In the genomic region with DNA sequence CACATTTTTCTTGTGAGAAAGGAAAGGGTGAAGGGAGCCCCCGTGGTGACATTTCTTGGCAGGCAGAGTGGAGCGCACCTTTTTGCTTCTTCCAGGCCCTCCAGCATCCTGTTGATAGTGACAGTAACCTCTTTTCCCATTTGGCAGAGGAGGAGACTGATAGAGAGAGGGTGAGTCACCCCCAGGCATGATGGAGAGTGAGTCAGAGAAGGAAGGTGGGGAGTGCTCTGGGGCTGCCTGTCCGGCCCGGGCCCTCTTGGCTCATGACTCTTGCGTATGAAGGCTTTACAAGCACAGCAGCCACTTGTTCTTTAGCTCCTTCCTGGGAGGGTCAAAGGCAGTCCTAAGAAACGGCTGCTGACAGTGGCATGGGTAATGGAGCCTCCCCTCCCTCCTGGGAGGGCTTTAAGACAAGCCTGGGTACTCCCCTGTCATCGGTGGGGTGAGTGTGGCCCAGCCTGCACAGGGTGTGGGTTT, we compare ENCODE assay signal across 11 cellular contexts. TPM values are rescaled to one million over a fixed set of nuclear protein-coding genes. Genes with fewer than 3 reads are reported as not detected.
DNase-seq lines count a peak whose midpoint lies in the region; ATAC-seq, FAIRE-seq and TF ChIP-seq lines count a peak whose summit lies in the region.
"Had no signal": no experiment of that assay in that cellular context is flagged by ENCODE, and none has a peak within 500 bp of the region (broad histone marks: within the 10 kb centered on the region; RNA-seq: fewer than 3 reads in every experiment).

No MANE protein-coding gene starts in this region.

- no peaks in the 10 kb centered on the region for H3K36me3 Mint-ChIP-seq in naive thymus-derived CD8-positive, alpha-beta T cell
- no peaks in the 10 kb centered on the region for H3K36me3 Mint-ChIP-seq in activated T-cell treated with anti-CD3 and anti-CD28 coated beads, Interleukin-2, amount 50 U/mL, for 24 hours (ENCODE audit: low read depth)

- no peaks in the 10 kb centered on the region for H3K9me3 Mint-ChIP-seq in naive thymus-derived CD8-positive, alpha-beta T cell
- no peaks in the 10 kb centered on the region for H3K9me3 Mint-ChIP-seq in activated T-cell treated with anti-CD3 and anti-CD28 coated beads, Interleukin-2, amount 50 U/mL, for 24 hours
- H3K9me3 Mint-ChIP-seq: nephron, type B pancreatic cell had no signal

- no peak overlapping the region for H3K27ac Mint-ChIP-seq in naive thymus-derived CD8-positive, alpha-beta T cell
- no peak overlapping the region for H3K27ac Mint-ChIP-seq in activated T-cell treated with anti-CD3 and anti-CD28 coated beads, Interleukin-2, amount 50 U/mL, for 24 hours
- H3K27ac Mint-ChIP-seq: type B pancreatic cell had no signal

- POLR2A ChIA-PET in endothelial cell of umbilical vein (lab: Charles Lee) = interaction anchor here (0.6 kb wide), 1 partner anchor 37 kb away, joined by 3 read pairs; no protein-coding TSS in a partner anchor
- POLR2A ChIA-PET in naive thymus-derived CD8-positive, alpha-beta T cell (lab: Charles Lee) = no interaction called here

- no peak overlapping the region for H3K4me3 Mint-ChIP-seq in naive thymus-derived CD8-positive, alpha-beta T cell
- H3K4me3 Mint-ChIP-seq in activated T-cell treated with anti-CD3 and anti-CD28 coated beads, Interleukin-2, amount 50 U/mL, for 24 hours = no peak overlapping the region
- H3K4me3 Mint-ChIP-seq: nephron, type B pancreatic cell had no signal

- no peaks in the 10 kb centered on the region for H4K20me1 ChIP-seq in endothelial cell of umbilical vein (replicated peaks; ENCODE audit: control insufficient read depth, extremely low read depth, insufficient read depth, low read length)

- H3K9me3 ChIP-seq in endothelial cell of umbilical vein (replicated peaks; ENCODE audit: control insufficient read depth, insufficient read depth, low read length) = no peaks in the 10 kb centered on the region
- no peaks in the 10 kb centered on the region for H3K9me3 ChIP-seq in ovary
- no peaks in the 10 kb centered on the region for H3K9me3 ChIP-seq in colonic mucosa

- H3K4me1 ChIP-seq in endothelial cell of umbilical vein (ENCODE audit: control insufficient read depth, extremely low read depth, insufficient read depth, low read length) (peaks cover 9% of the 10 kb centered on the region), ovary (ENCODE audit: insufficient read depth) (peaks cover 11% of the 10 kb centered on the region), colonic mucosa (no peaks in the 10 kb centered on the region)

- peaks cover 0 to 2% (median 0%) of the 10 kb centered on the region in 4 donors for H3K4me1 Mint-ChIP-seq in naive thymus-derived CD8-positive, alpha-beta T cell
- no peaks in the 10 kb centered on the region for H3K4me1 Mint-ChIP-seq in activated T-cell treated with anti-CD3 and anti-CD28 coated beads, Interleukin-2, amount 50 U/mL, for 24 hours (ENCODE audit: low read depth)

- H3K9ac ChIP-seq in endothelial cell of umbilical vein (replicated peaks; ENCODE audit: extremely low read depth, insufficient read depth, low read length) = no peak overlapping the region
- no peak overlapping the region for H3K9ac ChIP-seq in colonic mucosa (ENCODE audit: low read depth in 2 of 2, low read length in 2 of 2)

- H3K4me3 ChIP-seq in endothelial cell of umbilical vein (replicated peaks in 1 of 3; ENCODE audit: insufficient read depth in 1 of 3, low read depth in 1 of 3, low read length in 3 of 3) = no peak overlapping the region
- no peak overlapping the region for H3K4me3 ChIP-seq in ovary
- H3K4me3 ChIP-seq in colonic mucosa = no peak overlapping the region

- peak overlapping the region; percentile 81 for H2AFZ ChIP-seq in endothelial cell of umbilical vein (ENCODE audit: low read depth, low read length)

- H3K9me1 ChIP-seq in endothelial cell of umbilical vein (replicated peaks; ENCODE audit: control insufficient read depth, extremely low read depth, insufficient read depth, low read length) = no peaks in the 10 kb centered on the region

- no peak for TF ChIP-seq EP300 in ovary (IDR thresholded peaks at IDR 0.05)

- no peak overlapping the region for H3K4me2 ChIP-seq in endothelial cell of umbilical vein (ENCODE audit: insufficient read depth, low read length)

- dilution Hi-C loops in endothelial cell of umbilical vein (cut with MboI; ENCODE audit: extremely low pct_ligation_motif_present, low sequenced_read_pairs) = no loop called here

- WGBS in ovary, 3 donors = 18 to 22% (median 19%) methylated on average over 7 of the region's 7 CpGs

- intact Hi-C loops in endothelial cell of umbilical vein (cut with micrococcal nuclease) = no loop called here
- intact Hi-C loops in ovary (cut with DNase I) = no loop called here
- intact Hi-C loops in posterior cingulate gyrus (cut with DNase I) = no loop called here
- intact Hi-C loops in colonic mucosa (cut with DNase I) = no loop called here

- FAIRE-seq in endothelial cell of umbilical vein (lab: Jason Lieb, UNC) = peak; percentile 99

- H3K36me3 ChIP-seq in endothelial cell of umbilical vein (ENCODE audit: control insufficient read depth in 2 of 2, extremely low read depth in 1 of 2, insufficient read depth in 2 of 2, low read length in 2 of 2) = no peaks in the 10 kb centered on the region
- no peaks in the 10 kb centered on the region for H3K36me3 ChIP-seq in ovary
- H3K36me3 ChIP-seq in colonic mucosa = no peaks in the 10 kb centered on the region

- ATAC-seq in naive thymus-derived CD8-positive, alpha-beta T cell = no peak

- peaks cover 0 to 1% (median 0%) of the 10 kb centered on the region in 5 donors for H3K27me3 Mint-ChIP-seq in naive thymus-derived CD8-positive, alpha-beta T cell
- no peaks in the 10 kb centered on the region for H3K27me3 Mint-ChIP-seq in activated T-cell treated with anti-CD3 and anti-CD28 coated beads, Interleukin-2, amount 50 U/mL, for 24 hours
- H3K27me3 Mint-ChIP-seq: type B pancreatic cell had no signal

- DNase-seq in Daoy (ENCODE audit: low read depth) (peak; percentile 96), NCI-H226 (peak; percentile 84), endothelial cell of umbilical vein (ENCODE audit: low read depth, low spot score) (peak; percentile 94), ovary (peak; percentile 65 to 84 (median 75)), posterior cingulate gyrus (no peak), colonic mucosa (no peak)
- no peak for DNase-seq in naive thymus-derived CD8-positive, alpha-beta T cell
- DNase-seq in activated T-cell treated with anti-CD3 and anti-CD28 coated beads, Interleukin-2, amount 50 U/mL, for 24 hours = no peak
- DNase-seq: NCI-H1694 had no signal

- no TSS peak for BruUV-seq in endothelial cell of umbilical vein (replicated peaks; lab: Mats Ljungman, UMichigan)

- H3K27ac ChIP-seq in endothelial cell of umbilical vein (ENCODE audit: insufficient read depth, low read depth, low read length) = peak overlapping the region; percentile 61
- H3K27ac ChIP-seq in ovary = peak overlapping the region; percentile 53 to 71
- H3K27ac ChIP-seq in colonic mucosa = no peak overlapping the region

- TF ChIP-seq CTCF in endothelial cell of umbilical vein (IDR thresholded peaks at IDR 0.05; ENCODE audit: extremely low read depth in 1 of 2, insufficient read depth in 1 of 2, low read depth in 1 of 2, low read length in 2 of 2) = no peak
- TF ChIP-seq CTCF in ovary (IDR thresholded peaks at IDR 0.05) = no peak
- TF ChIP-seq CTCF in colonic mucosa (IDR thresholded peaks at IDR 0.05) = no peak

- CTCF ChIA-PET in endothelial cell of umbilical vein (lab: Charles Lee) = interaction anchor here (0.7 to 20.1 kb wide), 8 partner anchors 8 to 219 kb away, joined by 3 to 879 read pairs (median 6); a partner anchor contains a TSS

- no peak for TF ChIP-seq POLR2A in endothelial cell of umbilical vein (IDR thresholded peaks at IDR 0.05; ENCODE audit: low read depth, low read length)
- TF ChIP-seq POLR2A in ovary (IDR thresholded peaks at IDR 0.05) = no peak

- peaks cover 3% of the 10 kb centered on the region in 2 experiments for H3K27me3 ChIP-seq in endothelial cell of umbilical vein (ENCODE audit: control insufficient read depth in 2 of 2, insufficient read depth in 2 of 2, low read length in 2 of 2)
- H3K27me3 ChIP-seq in ovary = no peaks in the 10 kb centered on the region
- H3K27me3 ChIP-seq in colonic mucosa = no peaks in the 10 kb centered on the region

- H3K79me2 ChIP-seq in endothelial cell of umbilical vein (ENCODE audit: control insufficient read depth, insufficient read depth, low read length) = no peaks in the 10 kb centered on the region

RNA-seq across cellular contexts. Expression of a gene that starts 16.0 kb away (rescaled TPM):
- 0.63 and 0.97 TPM in 2 replicates for total RNA-seq in Daoy (2014; rRNA removed; shearing (Covaris generic))
- total RNA-seq in endothelial cell of umbilical vein (not detected in 2 replicates), ovary (under 1 TPM in 1 of 7 donors, not detected in 6; 0.27 TPM), colonic mucosa (not detected)
- polyA plus RNA-seq in endothelial cell of umbilical vein (not detected in 2 replicates), ovary (not detected)
- not detected in 2 replicates for polyA plus RNA-seq in endothelial cell of umbilical vein (2011; cell fraction: cytosol; rRNA removed)
- not detected in 2 replicates for polyA plus RNA-seq in endothelial cell of umbilical vein (2011; cell fraction: nucleus; rRNA removed)
- not detected in 2 replicates for polyA plus RNA-seq in endothelial cell of umbilical vein (2012)
- polyA minus RNA-seq in endothelial cell of umbilical vein = not detected in 2 replicates
- polyA minus RNA-seq in endothelial cell of umbilical vein (2011; cell fraction: cytosol; rRNA and poly(A)+ RNA removed) = 0.82 TPM
- not detected in 2 replicates for polyA minus RNA-seq in endothelial cell of umbilical vein (2011; cell fraction: nucleus; rRNA and poly(A)+ RNA removed)
- under 1 TPM in 1 of 2 experiments, not detected in 1; 0.31 TPM for total RNA-seq in naive thymus-derived CD8-positive, alpha-beta T cell
- polyA plus RNA-seq in naive thymus-derived CD8-positive, alpha-beta T cell = under 1 TPM in 1 of 3 donors, not detected in 2; 0.20 TPM

RNA-seq across cellular contexts. Expression of a gene that starts 28.0 kb away (rescaled TPM):
- 0.12 and 0.57 TPM in 2 replicates for total RNA-seq in Daoy (2014; rRNA removed; shearing (Covaris generic))
- total RNA-seq in endothelial cell of umbilical vein (not detected in 2 replicates), ovary (1 to 10 TPM in 6 of 7 donors, under 1 TPM in 1; 0.36 to 6.7 (median 1.6) TPM), colonic mucosa (10 to 100 TPM in 1 of 2 donors, 1 to 10 TPM in 1; 4.9 to 10.4 TPM)
- polyA plus RNA-seq in endothelial cell of umbilical vein (not detected in 2 replicates), ovary (under 1 TPM; 0.47 to 0.52 TPM)
- not detected in 2 replicates for polyA plus RNA-seq in endothelial cell of umbilical vein (2011; cell fraction: cytosol; rRNA removed)
- polyA plus RNA-seq in endothelial cell of umbilical vein (2011; cell fraction: nucleus; rRNA removed) = not detected in 2 replicates
- not detected in 2 replicates for polyA plus RNA-seq in endothelial cell of umbilical vein (2012)
- polyA minus RNA-seq in endothelial cell of umbilical vein = not detected in 2 replicates
- polyA minus RNA-seq in endothelial cell of umbilical vein (2011; cell fraction: cytosol; rRNA and poly(A)+ RNA removed) = not detected
- not detected in 2 replicates for polyA minus RNA-seq in endothelial cell of umbilical vein (2011; cell fraction: nucleus; rRNA and poly(A)+ RNA removed)
- total RNA-seq in naive thymus-derived CD8-positive, alpha-beta T cell = not detected
- 1 to 10 TPM in 1 of 3 donors, not detected in 2; 1.1 TPM for polyA plus RNA-seq in naive thymus-derived CD8-positive, alpha-beta T cell

RNA-seq across cellular contexts. Expression of a gene that starts 40.9 kb away (rescaled TPM):
- total RNA-seq in Daoy (2014; rRNA removed; shearing (Covaris generic)) = 0.29 and 1.3 TPM in 2 replicates
- total RNA-seq in endothelial cell of umbilical vein = 1.5 and 4.3 TPM in 2 replicates
- 1.6 and 1.9 TPM in 2 replicates for polyA plus RNA-seq in endothelial cell of umbilical vein
- polyA plus RNA-seq in endothelial cell of umbilical vein (2011; cell fraction: cytosol; rRNA removed) = 1.2 TPM in 2 replicates
- polyA plus RNA-seq in endothelial cell of umbilical vein (2011; cell fraction: nucleus; rRNA removed) = 6.7 and 10.9 TPM in 2 replicates
- 1.8 and 3.1 TPM in 2 replicates for polyA plus RNA-seq in endothelial cell of umbilical vein (2012)
- 1.2 and 1.6 TPM in 2 replicates for polyA minus RNA-seq in endothelial cell of umbilical vein
- 4.4 TPM for polyA minus RNA-seq in endothelial cell of umbilical vein (2011; cell fraction: cytosol; rRNA and poly(A)+ RNA removed)
- 2.0 and 2.4 TPM in 2 replicates for polyA minus RNA-seq in endothelial cell of umbilical vein (2011; cell fraction: nucleus; rRNA and poly(A)+ RNA removed)
- 10 to 100 TPM in 1 of 7 donors, 1 to 10 TPM in 6; 1.9 to 13.9 (median 6.0) TPM for total RNA-seq in ovary
- 1 to 10 TPM; 3.2 to 8.6 TPM for polyA plus RNA-seq in ovary
- 100 to 1,000 TPM; 156 to 166 TPM for total RNA-seq in naive thymus-derived CD8-positive, alpha-beta T cell
- polyA plus RNA-seq in naive thymus-derived CD8-positive, alpha-beta T cell = 10 to 100 TPM; 14.5 to 23.0 (median 22.2) TPM
- 1 to 10 TPM; 5.7 to 9.5 TPM for total RNA-seq in colonic mucosa

RNA-seq across cellular contexts. Expression of a gene that starts 56.6 kb away (rescaled TPM):
- 12.9 and 15.5 TPM in 2 replicates for total RNA-seq in Daoy (2014; rRNA removed; shearing (Covaris generic))
- 23.6 and 24.1 TPM in 2 replicates for total RNA-seq in endothelial cell of umbilical vein
- polyA plus RNA-seq in endothelial cell of umbilical vein = 9.4 and 10.4 TPM in 2 replicates
- polyA plus RNA-seq in endothelial cell of umbilical vein (2011; cell fraction: cytosol; rRNA removed) = 11.7 and 14.2 TPM in 2 replicates
- 11.1 and 12.5 TPM in 2 replicates for polyA plus RNA-seq in endothelial cell of umbilical vein (2011; cell fraction: nucleus; rRNA removed)
- 11.4 and 13.4 TPM in 2 replicates for polyA plus RNA-seq in endothelial cell of umbilical vein (2012)
- polyA minus RNA-seq in endothelial cell of umbilical vein = 10.0 and 13.4 TPM in 2 replicates
- polyA minus RNA-seq in endothelial cell of umbilical vein (2011; cell fraction: cytosol; rRNA and poly(A)+ RNA removed) = 3.3 TPM
- 5.5 and 6.1 TPM in 2 replicates for polyA minus RNA-seq in endothelial cell of umbilical vein (2011; cell fraction: nucleus; rRNA and poly(A)+ RNA removed)
- total RNA-seq in ovary = 10 to 100 TPM in 6 of 7 donors, 1 to 10 TPM in 1; 8.1 to 50.6 (median 30.6) TPM
- polyA plus RNA-seq in ovary = 10 to 100 TPM in 1 of 2 donors, 1 to 10 TPM in 1; 7.4 to 31.2 TPM
- total RNA-seq in naive thymus-derived CD8-positive, alpha-beta T cell = 1 to 10 TPM; 6.2 to 8.1 TPM
- polyA plus RNA-seq in naive thymus-derived CD8-positive, alpha-beta T cell = 1 to 10 TPM in 2 of 3 donors, under 1 TPM in 1; 0.69 to 2.5 (median 1.9) TPM
- total RNA-seq in colonic mucosa = 10 to 100 TPM; 10.8 to 28.6 TPM

Comparison
In these comparisons a context has a peak if more than half of its experiments do, and no peak if none do; other contexts are left out.
1. DNase-seq: peak in Daoy (single experiment), NCI-H226 (single experiment), endothelial cell of umbilical vein (single experiment) and ovary (5 of 5); none in naive thymus-derived CD8-positive, alpha-beta T cell (0 of 10), activated T-cell treated with anti-CD3 and anti-CD28 coated beads, Interleukin-2, amount 50 U/mL, for 24 hours (single experiment), posterior cingulate gyrus (0 of 10) and colonic mucosa (single experiment).
2. RNA of a gene that starts 40.9 kb away (total RNA-seq): 156 to 166 TPM in naive thymus-derived CD8-positive, alpha-beta T cell; 5.7 to 9.5 TPM in colonic mucosa, 1.9 to 13.9 TPM in ovary, 1.5 to 4.3 TPM in endothelial cell of umbilical vein and 0.29 to 1.3 TPM in Daoy; every median in the first group is over 10 times any median in the second.